Comparison of ENCODE assay signal across 19 cellular contexts in genomic region chr16:80300876-80301275, GRCh38.
A peak's percentile ranks its signal among the peaks of the same experiment; 100 is the strongest.
DNase-seq lines count a peak whose midpoint lies in the region; ATAC-seq, FAIRE-seq and TF ChIP-seq lines count a peak whose summit lies in the region.
"Had no signal": no experiment of that assay in that cellular context is flagged by ENCODE, and none has a peak within 500 bp of the region (broad histone marks: within the 10 kb centered on the region; RNA-seq: fewer than 3 reads in every experiment).

No MANE protein-coding gene starts in this region.

- H3K4me1 ChIP-seq in cardiac muscle cell (ENCODE audit: low read depth) (peaks cover 14% of the 10 kb centered on the region), astrocyte (ENCODE audit: insufficient read depth, low read length) (peaks cover 32% of the 10 kb centered on the region)
- H3K4me1 ChIP-seq in CD4-positive, alpha-beta memory T cell (ENCODE audit: insufficient read depth, low read length): no peaks in the 10 kb centered on the region
- H3K4me1 ChIP-seq: left ventricle myocardium inferior had no signal

- H3K4me3 ChIP-seq in cardiac muscle cell (no peak overlapping the region), astrocyte (ENCODE audit: insufficient read depth, low read depth, low read length) (no peak overlapping the region)
- no peak overlapping the region for H3K4me3 ChIP-seq in CD4-positive, alpha-beta memory T cell (ENCODE audit: low read length in 2 of 2)
- H3K4me3 ChIP-seq: gastroesophageal sphincter, left ventricle myocardium inferior, thoracic aorta had no signal

- peaks cover 46% of the 10 kb centered on the region for H3K4me1 Mint-ChIP-seq in astrocyte (ENCODE audit: low read depth, unreplicated experiment)
- H3K4me1 Mint-ChIP-seq in effector memory CD8-positive, alpha-beta T cell (ENCODE audit: low read depth in 2 of 2): no peaks in the 10 kb centered on the region
- no peaks in the 10 kb centered on the region for H3K4me1 Mint-ChIP-seq in CD4-positive, alpha-beta memory T cell
- H3K4me1 Mint-ChIP-seq: activated naive CD4-positive, alpha-beta T cell treated with anti-CD3 and anti-CD28 coated beads, Interleukin-2, amount 10 ng/mL, durations not matched to agents 7 days and 5 days had no signal

- peak overlapping the region; percentile 30 for H3K4me2 ChIP-seq in astrocyte (ENCODE audit: low read length)

- intact Hi-C loops in left cardiac atrium (cut with DNase I): no loop called here
- intact Hi-C loops in CD4-positive, alpha-beta memory T cell (cut with micrococcal nuclease): no loop called here

- no peaks in the 10 kb centered on the region for H3K9me3 ChIP-seq in cardiac muscle cell (ENCODE audit: low read depth)
- H3K9me3 ChIP-seq in astrocyte (ENCODE audit: insufficient read depth, low read depth, low read length): no peaks in the 10 kb centered on the region
- H3K9me3 ChIP-seq in CD4-positive, alpha-beta memory T cell (ENCODE audit: control insufficient read depth in 1 of 2, low read length in 2 of 2): no peaks in the 10 kb centered on the region
- H3K9me3 ChIP-seq: gastroesophageal sphincter, left ventricle myocardium inferior, thoracic aorta had no signal

- no peak overlapping the region for H3K4me3 Mint-ChIP-seq in astrocyte (ENCODE audit: unreplicated experiment)
- H3K4me3 Mint-ChIP-seq in effector memory CD8-positive, alpha-beta T cell: no peak overlapping the region
- H3K4me3 Mint-ChIP-seq in CD4-positive, alpha-beta memory T cell: no peak overlapping the region
- H3K4me3 Mint-ChIP-seq: activated naive CD4-positive, alpha-beta T cell treated with anti-CD3 and anti-CD28 coated beads, Interleukin-2, amount 10 ng/mL, durations not matched to agents 7 days and 5 days had no signal

- no peak overlapping the region for H3K27ac ChIP-seq in cardiac muscle cell
- H3K27ac ChIP-seq in astrocyte (ENCODE audit: low read depth, low read length): peak overlapping the region; percentile 53
- no peak overlapping the region for H3K27ac ChIP-seq in CD4-positive, alpha-beta memory T cell (ENCODE audit: low read depth, low read length)
- H3K27ac ChIP-seq: gastroesophageal sphincter, HL-60, left ventricle myocardium inferior, thoracic aorta had no signal

- no peak for ATAC-seq in left cardiac atrium
- no peak for ATAC-seq in effector memory CD8-positive, alpha-beta T cell (replicated peaks)
- no peak for ATAC-seq in HG02678 (IDR thresholded peaks at IDR 0.05; ENCODE audit: unreplicated experiment)
- ATAC-seq in HG02759 (IDR thresholded peaks at IDR 0.05; ENCODE audit: unreplicated experiment): no peak
- ATAC-seq: gastroesophageal sphincter had no signal

- TF ChIP-seq CTCF in cardiac muscle cell (IDR thresholded peaks at IDR 0.05; ENCODE audit: low read depth, low read length) (no peak), astrocyte (IDR thresholded peaks at IDR 0.05; ENCODE audit: insufficient read depth, low read depth, low read length) (no peak)

- no peak overlapping the region for H3K9ac ChIP-seq in astrocyte (ENCODE audit: low read length)

- no peak overlapping the region for H2AFZ ChIP-seq in astrocyte (ENCODE audit: low read depth, low read length)

- H3K36me3 Mint-ChIP-seq in astrocyte (ENCODE audit: low read depth, unreplicated experiment): no peaks in the 10 kb centered on the region
- H3K36me3 Mint-ChIP-seq in effector memory CD8-positive, alpha-beta T cell (ENCODE audit: insufficient read depth): no peaks in the 10 kb centered on the region
- no peaks in the 10 kb centered on the region for H3K36me3 Mint-ChIP-seq in CD4-positive, alpha-beta memory T cell
- H3K36me3 Mint-ChIP-seq: activated naive CD4-positive, alpha-beta T cell treated with anti-CD3 and anti-CD28 coated beads, Interleukin-2, amount 10 ng/mL, durations not matched to agents 7 days and 5 days had no signal

- no peaks in the 10 kb centered on the region for H4K20me1 ChIP-seq in astrocyte (ENCODE audit: insufficient read depth, low read length)

- H3K79me2 ChIP-seq in astrocyte (ENCODE audit: insufficient read depth, low read length): no peaks in the 10 kb centered on the region

- H3K27me3 ChIP-seq in cardiac muscle cell: peaks cover 8% of the 10 kb centered on the region
- no peaks in the 10 kb centered on the region for H3K27me3 ChIP-seq in astrocyte (ENCODE audit: insufficient read depth, low read length)
- no peaks in the 10 kb centered on the region for H3K27me3 ChIP-seq in CD4-positive, alpha-beta memory T cell (ENCODE audit: insufficient read depth, low read length)
- H3K27me3 ChIP-seq: gastroesophageal sphincter had no signal

- POLR2A ChIA-PET in CD4-positive, alpha-beta memory T cell (lab: Charles Lee; ENCODE audit: partially characterized antibody): no interaction called here

- CTCF ChIA-PET in CD4-positive, alpha-beta memory T cell (lab: Charles Lee; ENCODE audit: partially characterized antibody): no interaction called here

- peak; percentile 3 to 29 for DNase-seq in cardiac muscle cell (ENCODE audit: low read depth in 1 of 2, low spot score in 1 of 2)
- DNase-seq in left cardiac atrium: no peak
- DNase-seq in astrocyte (ENCODE audit: low read depth): peak; percentile 83
- DNase-seq in hepatic stellate cell (ENCODE audit: low spot score): peak; percentile 46
- no peak for DNase-seq in effector memory CD8-positive, alpha-beta T cell
- DNase-seq in CD4-positive, alpha-beta memory T cell: no peak
- DNase-seq: activated naive CD4-positive, alpha-beta T cell treated with anti-CD3 and anti-CD28 coated beads, Interleukin-2, amount 10 ng/mL, durations not matched to agents 7 days and 5 days; cortex of kidney; DMS79; left ventricle myocardium inferior; MM.1S; NCI-H2107 had no signal

- H3K36me3 ChIP-seq in cardiac muscle cell: no peaks in the 10 kb centered on the region
- H3K36me3 ChIP-seq in astrocyte (ENCODE audit: insufficient read depth, low read length): no peaks in the 10 kb centered on the region
- no peaks in the 10 kb centered on the region for H3K36me3 ChIP-seq in CD4-positive, alpha-beta memory T cell (ENCODE audit: insufficient read depth, low read length)
- H3K36me3 ChIP-seq: gastroesophageal sphincter, left ventricle myocardium inferior, thoracic aorta had no signal

- FAIRE-seq in astrocyte (lab: Jason Lieb, UNC): peak; percentile 84
- FAIRE-seq: A204.1, GM12892 had no signal

- H3K9me3 Mint-ChIP-seq in astrocyte (ENCODE audit: unreplicated experiment): peaks cover 4% of the 10 kb centered on the region
- no peaks in the 10 kb centered on the region for H3K9me3 Mint-ChIP-seq in effector memory CD8-positive, alpha-beta T cell
- H3K9me3 Mint-ChIP-seq in CD4-positive, alpha-beta memory T cell: no peaks in the 10 kb centered on the region
- H3K9me3 Mint-ChIP-seq: activated naive CD4-positive, alpha-beta T cell treated with anti-CD3 and anti-CD28 coated beads, Interleukin-2, amount 10 ng/mL, durations not matched to agents 7 days and 5 days had no signal

- peak overlapping the region; percentile 86 for H3K27ac Mint-ChIP-seq in astrocyte (ENCODE audit: unreplicated experiment)
- H3K27ac Mint-ChIP-seq in effector memory CD8-positive, alpha-beta T cell: no peak overlapping the region
- no peak overlapping the region for H3K27ac Mint-ChIP-seq in CD4-positive, alpha-beta memory T cell
- H3K27ac Mint-ChIP-seq: activated naive CD4-positive, alpha-beta T cell treated with anti-CD3 and anti-CD28 coated beads, Interleukin-2, amount 10 ng/mL, durations not matched to agents 7 days and 5 days had no signal

- no peaks in the 10 kb centered on the region for H3K27me3 Mint-ChIP-seq in astrocyte (ENCODE audit: low read depth, unreplicated experiment)
- peaks cover 30 to 33% of the 10 kb centered on the region in 2 donors for H3K27me3 Mint-ChIP-seq in effector memory CD8-positive, alpha-beta T cell
- peaks cover 4 to 5% of the 10 kb centered on the region in 2 donors for H3K27me3 Mint-ChIP-seq in CD4-positive, alpha-beta memory T cell
- H3K27me3 Mint-ChIP-seq: activated naive CD4-positive, alpha-beta T cell treated with anti-CD3 and anti-CD28 coated beads, Interleukin-2, amount 10 ng/mL, durations not matched to agents 7 days and 5 days had no signal

Comparison
In these comparisons a context has a peak if more than half of its experiments do, and no peak if none do; other contexts are left out.
1. DNase-seq: peak in cardiac muscle cell (2 of 2), astrocyte (single experiment) and hepatic stellate cell (single experiment); none in left cardiac atrium (single experiment), effector memory CD8-positive, alpha-beta T cell (0 of 3) and CD4-positive, alpha-beta memory T cell (0 of 5).